ENCODE assay signal across 1 cellular context in genomic region chr13:94195715-94196114, GRCh38.
TF ChIP-seq lines count a peak whose summit lies in the region.

No MANE protein-coding gene starts in this region.

TF ChIP-seq in IMR-90, 13 proteins besides CTCF, POLR2A, EP300 and RAD21:
- no peak for TF ChIP-seq CHD1 (IDR thresholded peaks at IDR 0.05; ENCODE audit: low read depth, low read length)
- peak; percentile 2; the same call in 1 of the 2 replicates for TF ChIP-seq NFE2L2 (IDR thresholded peaks at IDR 0.05; ENCODE audit: low read depth, low read length)
- TF ChIP-seq SMC3 (IDR thresholded peaks at IDR 0.05; ENCODE audit: low read depth, low read length), result no peak; the same call in 1 of the 2 replicates
- TF ChIP-seq FOS (IDR thresholded peaks at IDR 0.05; ENCODE audit: low read depth, low read length), result no peak
- no peak for TF ChIP-seq MAZ (IDR thresholded peaks at IDR 0.05; ENCODE audit: borderline replicate concordance, low read depth, low read length)
- peak; percentile 83 for TF ChIP-seq BHLHE40 (IDR thresholded peaks at IDR 0.05; ENCODE audit: low read depth, low read length)
- no peak for TF ChIP-seq CEBPB (IDR thresholded peaks at IDR 0.05; ENCODE audit: low read depth, low read length)
- no peak for TF ChIP-seq ELK1 (IDR thresholded peaks at IDR 0.05; ENCODE audit: borderline replicate concordance, low read depth, low read length)
- TF ChIP-seq USF2 (IDR thresholded peaks at IDR 0.05; ENCODE audit: low read depth, low read length), result no peak
- TF ChIP-seq MXI1 (IDR thresholded peaks at IDR 0.05; ENCODE audit: borderline replicate concordance, low read depth, low read length), result no peak
- TF ChIP-seq RFX5 (IDR thresholded peaks at IDR 0.05; ENCODE audit: low read depth, low read length), result no peak
- no peak for TF ChIP-seq RCOR1 (IDR thresholded peaks at IDR 0.05; ENCODE audit: insufficient replicate concordance, low read length)
- TF ChIP-seq MAFK (IDR thresholded peaks at IDR 0.05; ENCODE audit: low read depth, low read length), result peak; percentile 35; the same call in 1 of the 2 replicates
